8 cellular contexts compared by ENCODE assay signal in genomic region chr4:149371021-149371420, GRCh38.
DNase-seq lines count a peak whose midpoint lies in the region; ATAC-seq lines count a peak whose summit lies in the region.

No MANE protein-coding gene starts in this region.

- DNase-seq in AG20443 (ENCODE audit: low spot score): peak; percentile 64
- DNase-seq in NCI-H2196 treated with DMSO at 0.1 percent for 48 hours (lab: John Stamatoyannopoulos, UW; ENCODE audit: unreplicated experiment): peak; percentile 1
- DNase-seq in brain pericyte (ENCODE audit: low read depth, low spot score): peak; percentile 12
- DNase-seq in left lobe of liver (ENCODE audit: low spot score): no peak
- DNase-seq in activated T-cell treated with anti-CD3 and anti-CD28 coated beads for 4 hours: no peak
- DNase-seq in activated CD8-positive, alpha-beta memory T cell treated with anti-CD3 and anti-CD28 coated beads, Interleukin-2, amount 10 ng/mL, durations not matched to agents 7 days and 5 days: no peak

- ATAC-seq in GM18907 (IDR thresholded peaks at IDR 0.05; ENCODE audit: unreplicated experiment) (peak; percentile 86), HG03139 (IDR thresholded peaks at IDR 0.05; ENCODE audit: unreplicated experiment) (peak; percentile 68), left lobe of liver (peak; percentile 100)
- no peak for ATAC-seq in activated CD8-positive, alpha-beta memory T cell treated with anti-CD3 and anti-CD28 coated beads, Interleukin-2, amount 10 ng/mL, durations not matched to agents 7 days and 5 days

- H3K36me3 Mint-ChIP-seq in activated CD8-positive, alpha-beta memory T cell treated with anti-CD3 and anti-CD28 coated beads, Interleukin-2, amount 10 ng/mL, durations not matched to agents 7 days and 5 days: no peaks in the 10 kb centered on the region

- H3K27me3 Mint-ChIP-seq in activated CD8-positive, alpha-beta memory T cell treated with anti-CD3 and anti-CD28 coated beads, Interleukin-2, amount 10 ng/mL, durations not matched to agents 7 days and 5 days: no peaks in the 10 kb centered on the region

- CTCF ChIA-PET in activated CD8-positive, alpha-beta memory T cell treated with anti-CD3 and anti-CD28 coated beads, Interleukin-2, amount 10 ng/mL, durations not matched to agents 7 days and 5 days (lab: Charles Lee): interaction anchor here (1.0 kb wide), 1 partner anchor 9 kb away, joined by 3 read pairs; no protein-coding TSS in a partner anchor

- H3K4me1 Mint-ChIP-seq in activated CD8-positive, alpha-beta memory T cell treated with anti-CD3 and anti-CD28 coated beads, Interleukin-2, amount 10 ng/mL, durations not matched to agents 7 days and 5 days: no peaks in the 10 kb centered on the region

- no peak overlapping the region for H3K27ac Mint-ChIP-seq in activated CD8-positive, alpha-beta memory T cell treated with anti-CD3 and anti-CD28 coated beads, Interleukin-2, amount 10 ng/mL, durations not matched to agents 7 days and 5 days

- no peak overlapping the region for H3K4me3 Mint-ChIP-seq in activated CD8-positive, alpha-beta memory T cell treated with anti-CD3 and anti-CD28 coated beads, Interleukin-2, amount 10 ng/mL, durations not matched to agents 7 days and 5 days

- H3K9me3 Mint-ChIP-seq in activated CD8-positive, alpha-beta memory T cell treated with anti-CD3 and anti-CD28 coated beads, Interleukin-2, amount 10 ng/mL, durations not matched to agents 7 days and 5 days (ENCODE audit: low read depth): no peaks in the 10 kb centered on the region

Comparison
In these comparisons a context has a peak if more than half of its experiments do, and no peak if none do; other contexts are left out.
1. DNase-seq: peak in AG20443 (single experiment), NCI-H2196 treated with DMSO at 0.1 percent for 48 hours (single experiment) and brain pericyte (single experiment); none in left lobe of liver (single experiment), activated T-cell treated with anti-CD3 and anti-CD28 coated beads for 4 hours (single experiment) and activated CD8-positive, alpha-beta memory T cell treated with anti-CD3 and anti-CD28 coated beads, Interleukin-2, amount 10 ng/mL, durations not matched to agents 7 days and 5 days (single experiment).